In the genomic region with DNA sequence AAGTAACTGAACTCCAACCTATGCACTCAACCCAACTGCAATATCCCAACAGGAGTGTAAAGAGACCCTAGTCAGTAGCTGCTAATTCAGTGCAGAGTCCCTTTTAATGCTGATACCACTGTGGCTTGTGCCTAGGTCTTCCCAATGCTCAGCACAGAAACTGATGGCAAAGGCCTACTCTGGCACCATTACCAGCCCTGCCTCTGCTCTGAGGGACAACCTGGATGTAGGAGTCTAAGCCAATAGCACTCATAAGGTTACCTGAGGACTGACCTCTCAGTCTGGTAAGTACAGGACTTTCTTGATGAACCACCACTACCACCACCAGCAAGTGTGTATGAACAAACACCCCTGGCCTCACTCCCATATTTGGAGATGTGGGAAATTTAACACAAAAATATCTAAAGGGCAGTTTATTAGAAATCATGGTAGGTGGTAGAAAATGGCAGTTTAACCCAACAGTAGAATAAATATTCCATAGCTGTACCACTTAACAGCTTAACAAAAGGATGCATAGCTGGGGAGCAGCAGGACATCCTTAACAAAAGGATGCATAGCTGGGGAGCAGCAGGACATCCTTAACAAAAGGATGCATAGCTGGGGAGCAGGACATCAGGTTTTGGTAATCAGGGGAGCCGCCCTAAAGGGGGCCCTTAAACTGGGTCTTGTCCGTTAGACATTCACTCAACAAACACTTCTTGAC, we compare ENCODE assay signal across 22 cellular contexts.
"Had no signal": no experiment of that assay in that cellular context is flagged by ENCODE, and none has a peak within 500 bp of the region (broad histone marks: within the 10 kb centered on the region; RNA-seq: fewer than 3 reads in every experiment).

No MANE protein-coding gene starts in this region.

- H3K27me3 ChIP-seq: MG63 had no signal

- ATAC-seq: PC-3 had no signal

- H3K9me3 ChIP-seq: MG63, SK-N-SH had no signal

- DNase-seq: Karpas-422, KG1, MG63, NCI-H1092, NCI-H1105 treated with DMSO at 0.1 percent for 48 hours, NCI-H1417 treated with DMSO at 0.1 percent for 48 hours, NCI-H146, NCI-H187, NCI-H2029, NCI-H2081 treated with DMSO at 0.1 percent for 48 hours, NCI-H2171, NCI-H226, NCI-H446, NCI-H510A, NCI-H524 treated with DMSO at 0.1 percent for 48 hours, NCI-H69, NCI-H774, PC-3, SHP77, SK-N-SH, T-helper 1 cell had no signal

- H3K9ac ChIP-seq: SK-N-SH had no signal

- H3K27ac ChIP-seq: RWPE1 had no signal

- H3K4me2 ChIP-seq: SK-N-SH had no signal

- H3K4me3 ChIP-seq: MG63 had no signal

- H3K36me3 ChIP-seq: MG63 had no signal
